In genomic region chr15:66775127-66776105, GRCh38 we compare ENCODE assay signal across 13 cellular contexts.
A peak's percentile ranks its signal among the peaks of the same experiment; 100 is the strongest.
DNase-seq lines count a peak whose midpoint lies in the region; ATAC-seq, FAIRE-seq and TF ChIP-seq lines count a peak whose summit lies in the region.
"Had no signal": no experiment of that assay in that cellular context is flagged by ENCODE, and none has a peak within 500 bp of the region (broad histone marks: within the 10 kb centered on the region; RNA-seq: fewer than 3 reads in every experiment).

No MANE protein-coding gene starts in this region.

- H3K27me3 ChIP-seq in H1 (replicated peaks in 1 of 4; ENCODE audit: control insufficient read depth in 3 of 4, extremely low read depth in 1 of 4, insufficient read depth in 3 of 4, low read length in 3 of 4): no peaks in the 10 kb centered on the region
- H3K27me3 ChIP-seq in muscle layer of colon (ENCODE audit: control insufficient read depth in 1 of 2, insufficient read depth in 2 of 2, low read length in 2 of 2): no peaks in the 10 kb centered on the region
- no peaks in the 10 kb centered on the region for H3K27me3 ChIP-seq in upper lobe of right lung
- no peaks in the 10 kb centered on the region for H3K27me3 ChIP-seq in CD8-positive, alpha-beta memory T cell (ENCODE audit: insufficient read depth, low read length, poor library complexity, severe bottlenecking)
- H3K27me3 ChIP-seq: suprapubic skin had no signal

- no peak for TF ChIP-seq POLR2A in H1 (IDR thresholded peaks at IDR 0.05; ENCODE audit: control extremely low read depth in 1 of 2, low read depth in 2 of 2, low read length in 2 of 2)

- H2AFZ ChIP-seq in H1 (ENCODE audit: low read length): no peak overlapping the region

- FAIRE-seq in H1 (lab: Jason Lieb, UNC): no peak
- FAIRE-seq: HTR-8/SVneo had no signal

- H4K91ac ChIP-seq in H1 (replicated peaks; ENCODE audit: insufficient read length, low read length): no peak overlapping the region

- H3K4me1 ChIP-seq in H1 (replicated peaks in 1 of 4; ENCODE audit: control insufficient read depth in 3 of 4, insufficient read depth in 4 of 4, low read length in 3 of 4) (peaks cover 13 to 29% (median 22%) of the 10 kb centered on the region in 4 experiments), muscle layer of colon (ENCODE audit: insufficient read depth, low read length) (peaks cover 49% of the 10 kb centered on the region), upper lobe of right lung (peaks cover 56% of the 10 kb centered on the region)
- no peaks in the 10 kb centered on the region for H3K4me1 ChIP-seq in CD8-positive, alpha-beta memory T cell (ENCODE audit: insufficient read depth, low read length)

- no peak overlapping the region for H3K23ac ChIP-seq in H1 (ENCODE audit: insufficient read length)

- no peak overlapping the region for H3K56ac ChIP-seq in H1 (replicated peaks; ENCODE audit: insufficient read length, low read depth, low read length)

- H3K27me3 Mint-ChIP-seq in CD8-positive, alpha-beta memory T cell: peaks cover 0 to 7% of the 10 kb centered on the region in 2 donors

- H3K18ac ChIP-seq in H1 (ENCODE audit: extremely low read depth, low read length): no peak overlapping the region

- H4K8ac ChIP-seq in H1 (ENCODE audit: extremely low read depth, insufficient read depth, low read length): no peak overlapping the region

- intact Hi-C loops in upper lobe of right lung (cut with DNase I): loop anchor here (5.0 to 10.0 kb wide), 2 partner anchors 77 to 161 kb away; no protein-coding TSS in a partner anchor

- H3K79me2 ChIP-seq in H1 (ENCODE audit: control insufficient read depth in 1 of 2, insufficient read depth in 2 of 2, low read length in 2 of 2): no peaks in the 10 kb centered on the region

- DNase-seq in NCI-H446 treated with DMSO at 0.1 percent for 48 hours (lab: John Stamatoyannopoulos, UW): peak; percentile 64
- DNase-seq in H1 (ENCODE audit: low read depth in 1 of 2, low spot score in 2 of 2): no peak
- no peak for DNase-seq in upper lobe of right lung
- DNase-seq in activated CD4-positive, CD25-positive, alpha-beta regulatory T cell treated with anti-CD3 and anti-CD28 coated beads, Interleukin-2, amount 50 U/mL, for 72 hours: no peak
- no peak for DNase-seq in CD8-positive, alpha-beta memory T cell
- DNase-seq: activated T-cell treated with anti-CD3 and anti-CD28 coated beads for 4 hours, DMS 273 treated with DMSO at 0.1 percent for 48 hours had no signal

- H3K9me3 Mint-ChIP-seq in CD8-positive, alpha-beta memory T cell: no peaks in the 10 kb centered on the region
- H3K9me3 Mint-ChIP-seq: memory B cell had no signal

- H2BK20ac ChIP-seq in H1 (ENCODE audit: low read length): no peak overlapping the region

- no peaks in the 10 kb centered on the region for H4K20me1 ChIP-seq in H1 (replicated peaks in 1 of 2; ENCODE audit: control insufficient read depth in 1 of 2, insufficient read depth in 2 of 2, low read length in 2 of 2)

- ATAC-seq in upper lobe of right lung: no peak
- no peak for ATAC-seq in GM21717 (IDR thresholded peaks at IDR 0.05; ENCODE audit: unreplicated experiment)
- no peak for ATAC-seq in GM18870 (IDR thresholded peaks at IDR 0.05; ENCODE audit: unreplicated experiment)

- no peak for TF ChIP-seq EP300 in H1 (IDR thresholded peaks at IDR 0.05; ENCODE audit: borderline replicate concordance in 1 of 2, low read depth in 2 of 2, low read length in 2 of 2)

- no peaks in the 10 kb centered on the region for H3K4me1 Mint-ChIP-seq in CD8-positive, alpha-beta memory T cell
- H3K4me1 Mint-ChIP-seq: memory B cell had no signal

- no peak overlapping the region for H2BK120ac ChIP-seq in H1 (replicated peaks; ENCODE audit: low read depth, low read length)

- no peak overlapping the region for H3K4me3 ChIP-seq in H1 (ENCODE audit: extremely low read depth in 1 of 4, insufficient read depth in 2 of 4, low read depth in 3 of 4, low read length in 4 of 4)
- peak overlapping the region in 1 of 2 donors; percentile 2 for H3K4me3 ChIP-seq in muscle layer of colon (ENCODE audit: low read depth in 1 of 2, low read length in 2 of 2)
- H3K4me3 ChIP-seq in upper lobe of right lung: no peak overlapping the region
- H3K4me3 ChIP-seq in CD8-positive, alpha-beta memory T cell (ENCODE audit: low read length): no peak overlapping the region
- H3K4me3 ChIP-seq: suprapubic skin had no signal

- 83% methylated on average over 18 of the region's 18 CpGs; no CpG with 5 or more reads in 1 of the 2 experiments for WGBS in H1 (ENCODE audit: extremely low coverage in 1 of 2, insufficient coverage in 1 of 2, insufficient read length in 1 of 2, insufficient replicate concordance in 2 of 2, low coverage in 1 of 2, low lambda C conversion rate in 2 of 2, missing lambda C conversion rate in 1 of 2), 2 experiments

- H3K9ac ChIP-seq in H1 (replicated peaks in 1 of 4; ENCODE audit: extremely low read depth in 1 of 4, low read depth in 3 of 4, low read length in 3 of 4): no peak overlapping the region; a peak in 1 of 7 replicates
- no peak overlapping the region for H3K9ac ChIP-seq in muscle layer of colon (ENCODE audit: low read length)

- H3K4me2 ChIP-seq in H1 (ENCODE audit: insufficient read depth in 1 of 2, low read depth in 2 of 2, low read length in 2 of 2): no peak overlapping the region

- no peak overlapping the region; the same call in 1 of the 2 replicates for H2AK5ac ChIP-seq in H1 (ENCODE audit: low read depth, low read length)

- POLR2A ChIA-PET in H1 (lab: Charles Lee; ENCODE audit: partially characterized antibody): interaction anchor here (0.8 to 1.2 kb wide), 2 partner anchors 27 to 154 kb away, joined by 3 read pairs; no protein-coding TSS in a partner anchor
- POLR2A ChIA-PET in CD8-positive, alpha-beta memory T cell (lab: Charles Lee): no interaction called here

- H3K27ac ChIP-seq in H1 (ENCODE audit: low read depth, low read length) (no peak overlapping the region), muscle layer of colon (ENCODE audit: low read depth, low read length) (peak overlapping the region; percentile 16), upper lobe of right lung (peak overlapping the region; percentile 3)
- H3K27ac ChIP-seq in CD8-positive, alpha-beta memory T cell (ENCODE audit: low read depth, low read length): no peak overlapping the region
- H3K27ac ChIP-seq: suprapubic skin had no signal

- TF ChIP-seq RAD21 in H1 (IDR thresholded peaks at IDR 0.05 in 1 of 2, conservative IDR thresholded peaks at IDR 0.05 in 1 of 2; ENCODE audit: low read depth in 2 of 2, low read length in 2 of 2): no peak

- no peaks in the 10 kb centered on the region for H3K23me2 ChIP-seq in H1 (ENCODE audit: low read depth, low read length)

- H3K14ac ChIP-seq in H1 (ENCODE audit: insufficient read length): no peak overlapping the region

- no peak overlapping the region for H3K4me3 Mint-ChIP-seq in CD8-positive, alpha-beta memory T cell
- H3K4me3 Mint-ChIP-seq: memory B cell had no signal

- H2BK15ac ChIP-seq in H1 (ENCODE audit: low read length): peak overlapping the region; percentile 75

- H3K27ac Mint-ChIP-seq in CD8-positive, alpha-beta memory T cell: no peak overlapping the region
- H3K27ac Mint-ChIP-seq: memory B cell had no signal

- H4K5ac ChIP-seq in H1 (ENCODE audit: insufficient read length, low read depth, low read length): no peak overlapping the region

- TF ChIP-seq CTCF in H1 (IDR thresholded peaks at IDR 0.05; ENCODE audit: control extremely low read depth in 1 of 3, insufficient read depth in 1 of 3, low read depth in 1 of 3, low read length in 3 of 3): no peak
- TF ChIP-seq CTCF in upper lobe of right lung (IDR thresholded peaks at IDR 0.05): no peak

- CTCF ChIA-PET in H1 (lab: Charles Lee; ENCODE audit: partially characterized antibody): interaction anchor here (0.9 to 13.5 kb wide), 30 partner anchors 8 to 197 kb away, joined by 3 to 202 read pairs (median 4); partner anchors contain the start of gene SMAD6
- CTCF ChIA-PET in CD8-positive, alpha-beta memory T cell (lab: Charles Lee): interaction anchor here (1.3 kb wide), 1 partner anchor 157 kb away, joined by 4 read pairs; no protein-coding TSS in a partner anchor

- no peaks in the 10 kb centered on the region for H3K79me1 ChIP-seq in H1 (ENCODE audit: low read depth, low read length)

- no peaks in the 10 kb centered on the region for H3K36me3 ChIP-seq in H1 (ENCODE audit: control insufficient read depth in 2 of 4, insufficient read depth in 4 of 4, low read length in 3 of 4)
- no peaks in the 10 kb centered on the region for H3K36me3 ChIP-seq in muscle layer of colon (ENCODE audit: insufficient read depth, low read length)
- no peaks in the 10 kb centered on the region for H3K36me3 ChIP-seq in upper lobe of right lung
- no peaks in the 10 kb centered on the region for H3K36me3 ChIP-seq in CD8-positive, alpha-beta memory T cell (ENCODE audit: insufficient read depth, low read length)
- H3K36me3 ChIP-seq: suprapubic skin had no signal

- no peak overlapping the region; the same call in 1 of the 2 replicates for H2BK12ac ChIP-seq in H1 (ENCODE audit: low read depth, low read length)

- H3K4ac ChIP-seq in H1 (replicated peaks; ENCODE audit: insufficient read length, low read depth, low read length): no peak overlapping the region

- H3K9me3 ChIP-seq in H1 (ENCODE audit: insufficient read depth in 2 of 2, low read depth in 1 of 2, low read length in 1 of 2): no peaks in the 10 kb centered on the region
- H3K9me3 ChIP-seq in muscle layer of colon (ENCODE audit: low read length): no peaks in the 10 kb centered on the region
- no peaks in the 10 kb centered on the region for H3K9me3 ChIP-seq in upper lobe of right lung
- H3K9me3 ChIP-seq in CD8-positive, alpha-beta memory T cell (ENCODE audit: low read length): no peaks in the 10 kb centered on the region
- H3K9me3 ChIP-seq: suprapubic skin had no signal

- no peaks in the 10 kb centered on the region for H3K36me3 Mint-ChIP-seq in CD8-positive, alpha-beta memory T cell
- H3K36me3 Mint-ChIP-seq: memory B cell had no signal

- H2BK5ac ChIP-seq in H1 (ENCODE audit: low read depth, low read length): no peak overlapping the region

TF ChIP-seq in H1, 55 proteins besides CTCF, POLR2A, EP300 and RAD21 (continues in another document):
- no peak for TF ChIP-seq BCL11A (IDR thresholded peaks at IDR 0.05; ENCODE audit: low read depth in 2 of 2, low read length in 2 of 2)
- TF ChIP-seq KDM5A (IDR thresholded peaks at IDR 0.05; ENCODE audit: low read length): no peak
- no peak for TF ChIP-seq ZNF274 (IDR thresholded peaks at IDR 0.05; ENCODE audit: borderline replicate concordance, extremely low read depth, low read length)
- no peak for TF ChIP-seq SIX5 (IDR thresholded peaks at IDR 0.05; ENCODE audit: low read depth, low read length)
- no peak for TF ChIP-seq CHD2 (IDR thresholded peaks at IDR 0.05; ENCODE audit: low read length)
- TF ChIP-seq SAP30 (IDR thresholded peaks at IDR 0.05; ENCODE audit: insufficient read depth, insufficient replicate concordance, low read length): no peak

Comparison
In these comparisons a context has a peak if more than half of its experiments do, and no peak if none do; other contexts are left out.
1. H3K27ac ChIP-seq: peak in muscle layer of colon (single experiment) and upper lobe of right lung (single experiment); none in H1 (single experiment) and CD8-positive, alpha-beta memory T cell (single experiment).